ENCODE assay signal across 8 cellular contexts in genomic region chr7:137903382-137904169, GRCh38. TPM values are rescaled to one million over a fixed set of nuclear protein-coding genes. Genes with fewer than 3 reads are reported as not detected.
DNase-seq lines count a peak whose midpoint lies in the region; TF ChIP-seq lines count a peak whose summit lies in the region.

No MANE protein-coding gene starts in this region.

- no peaks in the 10 kb centered on the region for H3K9me3 ChIP-seq in HAP-1
- H3K9me3 ChIP-seq in MM.1S (replicated peaks; ENCODE audit: insufficient read depth, low read length) = no peaks in the 10 kb centered on the region

- H3K27me3 ChIP-seq in HAP-1 (ENCODE audit: low read depth) = no peaks in the 10 kb centered on the region
- no peaks in the 10 kb centered on the region for H3K27me3 ChIP-seq in MM.1S (replicated peaks; ENCODE audit: insufficient read depth, low read length)

- H3K36me3 ChIP-seq in HAP-1 (replicated peaks) (peaks cover 44% of the 10 kb centered on the region), MM.1S (replicated peaks; ENCODE audit: insufficient read depth, low read length) (peaks cover 12% of the 10 kb centered on the region; the same call in 1 of the 2 replicates)

- H3K27ac ChIP-seq in MM.1S (ENCODE audit: low read length) (no peak overlapping the region), RWPE1 (peak overlapping the region; percentile 7)

- H3K4me1 ChIP-seq in HAP-1 (no peaks in the 10 kb centered on the region), MM.1S (ENCODE audit: low read length) (peaks cover 18% of the 10 kb centered on the region)

- no peaks in the 10 kb centered on the region for H3K9me2 ChIP-seq in MM.1S (replicated peaks; ENCODE audit: insufficient read depth, low read length)

- in situ Hi-C loops in HAP-1 (cut with MboI; ENCODE audit: low sequenced_read_pairs) = loop anchor here (10.0 kb wide), 1 partner anchor 831 kb away; no protein-coding TSS in a partner anchor

- H3F3A ChIP-seq in MM.1S (ENCODE audit: insufficient read depth, low read length) = peaks cover 23% of the 10 kb centered on the region

- no peak overlapping the region for H3K9ac ChIP-seq in MM.1S (ENCODE audit: low read length)

- CTCF ChIA-PET in RWPE1 (lab: Yijun Ruan, JAX) = interaction anchor here (0.6 to 2.9 kb wide), 9 partner anchors 9 to 1040 kb away, joined by 3 to 15 read pairs (median 4); no protein-coding TSS in a partner anchor

- H3K4me3 ChIP-seq in HAP-1 = no peak overlapping the region
- no peak overlapping the region for H3K4me3 ChIP-seq in MM.1S (ENCODE audit: low read length)

- H4K20me1 ChIP-seq in MM.1S (ENCODE audit: insufficient read depth, low read length) = no peaks in the 10 kb centered on the region

- no peak overlapping the region for H2AFZ ChIP-seq in MM.1S (ENCODE audit: low read length)

- POLR2A ChIA-PET in RWPE1 (lab: Yijun Ruan, JAX; ENCODE audit: low non-redundant PET) = no interaction called here

- H3K4me2 ChIP-seq in MM.1S (ENCODE audit: low read depth, low read length) = peak overlapping the region; percentile 8; the same call in 1 of the 2 replicates

- DNase-seq in GM03348 (ENCODE audit: low spot score) = peak; percentile 75
- DNase-seq in HAP-1 (ENCODE audit: low spot score in 2 of 2) = peak; percentile 64 to 72
- DNase-seq in MM.1S = peak; percentile 81
- peak; percentile 55 for DNase-seq in RWPE1 (ENCODE audit: low spot score)
- peak; percentile 80 for DNase-seq in activated effector memory CD4-positive, alpha-beta T cell treated with anti-CD3 and anti-CD28 coated beads, Interleukin-2, amount 50 U/mL, for 16 hours
- DNase-seq in glomerular endothelial cell (ENCODE audit: extremely low read depth, low read depth, low spot score) = peak; percentile 58
- DNase-seq in pons (ENCODE audit: low spot score) = peak; percentile 93
- DNase-seq in KG1 (lab: John Stamatoyannopoulos, UW) = no peak

- TF ChIP-seq CTCF in MM.1S (IDR thresholded peaks at IDR 0.05; ENCODE audit: low read length) (peak; percentile 92), RWPE1 (conservative IDR thresholded peaks at IDR 0.05; ENCODE audit: low read depth) (peak; percentile 86)

- H3K79me2 ChIP-seq in MM.1S (ENCODE audit: low read length) = no peaks in the 10 kb centered on the region

RNA-seq across cellular contexts. Expression of gene DGKI, which starts 56.8 kb away (rescaled TPM):
- 1.4 and 6.2 TPM in 2 replicates for total RNA-seq in glomerular endothelial cell
